Comparison of ENCODE assay signal across 8 cellular contexts in the genomic region with DNA sequence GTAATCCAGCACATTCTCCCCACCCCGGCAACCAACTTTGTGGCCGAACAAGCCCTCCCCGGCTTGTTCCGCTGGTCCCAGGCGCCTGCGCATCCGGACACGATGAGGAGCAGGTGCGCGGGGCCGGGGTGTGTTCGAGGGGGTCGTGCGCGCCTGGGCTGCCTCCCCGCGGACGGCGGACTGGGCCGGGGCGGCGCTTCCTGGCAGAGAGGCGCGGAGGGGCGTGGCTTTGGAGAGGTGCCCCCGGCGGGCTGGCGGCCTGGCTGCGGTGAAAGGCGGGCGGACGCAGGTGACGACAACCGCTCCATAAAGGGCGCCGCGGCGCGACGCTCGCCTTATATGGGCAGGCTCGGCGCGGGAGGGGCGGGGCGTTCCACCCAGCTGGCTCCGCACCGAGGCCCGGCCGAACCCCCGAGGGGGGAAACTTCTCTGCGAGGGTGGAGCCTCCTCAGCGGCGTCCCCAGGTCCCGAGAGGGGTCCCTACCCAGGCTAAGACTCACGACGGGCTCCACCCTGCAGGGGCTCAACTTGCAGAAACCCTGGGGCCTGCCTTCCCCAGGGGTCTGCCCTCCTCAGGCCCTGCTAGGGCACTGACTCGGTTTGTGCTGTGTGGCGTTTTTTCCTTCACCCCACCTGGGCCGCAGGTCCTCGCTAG. TPM values are rescaled to one million over a fixed set of nuclear protein-coding genes. Genes with fewer than 3 reads are reported as not detected.
DNase-seq lines count a peak whose midpoint lies in the region; ATAC-seq and TF ChIP-seq lines count a peak whose summit lies in the region.

No MANE protein-coding gene starts in this region.

- no peaks in the 10 kb centered on the region for H3K9me3 ChIP-seq in adipocyte (ENCODE audit: control insufficient read depth, low read length)
- H3K9me3 ChIP-seq in heart left ventricle = no peaks in the 10 kb centered on the region
- H3K9me3 ChIP-seq in transverse colon = no peaks in the 10 kb centered on the region

- in situ Hi-C loops in transverse colon (cut with MboI; ENCODE audit: low pct_ligation_motif_present in 1 of 4, low pct_unique_long_range_greater_than_20kb in 1 of 4, low sequenced_read_pairs in 3 of 4) = loop anchor here in 1 of 4 donors (10.0 kb wide), 1 partner anchor 70 kb away; a partner anchor contains a TSS

- H3K4me3 Mint-ChIP-seq in GM23338 = peak overlapping the region; percentile 64

- intact Hi-C loops in heart left ventricle (cut with DNase I) (loop anchor here in 7 of 10 donors (1.0 to 10.0 kb wide), 7 partner anchors 38 to 128 kb away; a partner anchor contains a TSS), transverse colon (cut with DNase I; ENCODE audit: low total_unique reads) (loop anchor here (5.0 kb wide), 1 partner anchor 68 kb away; a partner anchor contains a TSS)

- ATAC-seq in GM23338 (peak; percentile 77), heart left ventricle (peak; percentile 83 to 91 (median 87))

- H3K9ac ChIP-seq in adipocyte (ENCODE audit: low read length) = peak overlapping the region; percentile 73

- 1 to 2% (median 2%) methylated on average over 42 to 61 of the region's 61 CpGs for WGBS in heart left ventricle, 4 donors
- WGBS in transverse colon (ENCODE audit: low coverage in 1 of 2), 2 donors = 2% methylated on average over 43 of the region's 61 CpGs; no CpG with 5 or more reads in 1 of the 2 donors

- H3K4me2 ChIP-seq in GM23338 = peak overlapping the region; percentile 90

- H3K9me3 Mint-ChIP-seq in GM23338 = no peaks in the 10 kb centered on the region

- TF ChIP-seq CTCF in GM23338 (conservative IDR thresholded peaks at IDR 0.05; ENCODE audit: low read depth in 2 of 2) (peak in 1 of 2 experiments; percentile 33; a peak in 2 of 4 replicates), NB4 (IDR thresholded peaks at IDR 0.05; ENCODE audit: low read depth, low read length) (no peak), heart left ventricle (IDR thresholded peaks at IDR 0.05) (peak in 2 of 12 donors; percentile 32 to 45), transverse colon (IDR thresholded peaks at IDR 0.05) (peak in 1 of 5 experiments; percentile 38)

- H4K20me1 ChIP-seq in GM23338 (replicated peaks; ENCODE audit: insufficient read depth) = no peaks in the 10 kb centered on the region

- H3K9me2 ChIP-seq in GM23338 (ENCODE audit: insufficient read depth) = no peaks in the 10 kb centered on the region

- H3K4me1 ChIP-seq in GM23338 (ENCODE audit: insufficient read depth) (peaks cover 29% of the 10 kb centered on the region), adipocyte (ENCODE audit: control insufficient read depth, insufficient read depth, low read length) (peaks cover 20% of the 10 kb centered on the region), heart left ventricle (peaks cover 15 to 76% (median 53%) of the 10 kb centered on the region in 12 donors), transverse colon (peaks cover 50 to 77% (median 67%) of the 10 kb centered on the region in 4 donors)

- H3K27me3 Mint-ChIP-seq in GM23338 (ENCODE audit: insufficient read depth, low read depth, poor library complexity) = peaks cover 13% of the 10 kb centered on the region

- H3K79me2 ChIP-seq in GM23338 (replicated peaks; ENCODE audit: insufficient read depth) = no peaks in the 10 kb centered on the region

- H3K4me1 Mint-ChIP-seq in GM23338 = peaks cover 24% of the 10 kb centered on the region

- TF ChIP-seq EP300 in transverse colon (IDR thresholded peaks at IDR 0.05; ENCODE audit: low read depth) = peak; percentile 63

- H3K36me3 Mint-ChIP-seq in GM23338 (ENCODE audit: low read depth) = peaks cover 2% of the 10 kb centered on the region; the same call in 1 of the 3 replicates

- H3K27me3 ChIP-seq in GM23338 (ENCODE audit: insufficient read depth) (no peaks in the 10 kb centered on the region), adipocyte (replicated peaks; ENCODE audit: control insufficient read depth, insufficient read depth, low read length) (no peaks in the 10 kb centered on the region), heart left ventricle (no peaks in the 10 kb centered on the region), transverse colon (no peaks in the 10 kb centered on the region)

- no peak for TF ChIP-seq POLR2A in NB4 (IDR thresholded peaks at IDR 0.05; ENCODE audit: extremely low read depth, insufficient read length)
- TF ChIP-seq POLR2A in heart left ventricle (IDR thresholded peaks at IDR 0.05) = peak; percentile 60 to 84
- peak; percentile 93 for TF ChIP-seq POLR2A in transverse colon (IDR thresholded peaks at IDR 0.05)

- H3K4me3 ChIP-seq in GM23338 (peak overlapping the region; percentile 67), NB4 (ENCODE audit: low read depth, low read length) (peak overlapping the region; percentile 53), adipocyte (ENCODE audit: low read length) (peak overlapping the region; percentile 69), heart left ventricle (peak overlapping the region; percentile 15 to 67 (median 50)), transverse colon (peak overlapping the region; percentile 47 to 55 (median 50))

- peaks cover 20% of the 10 kb centered on the region for H3F3A ChIP-seq in GM23338 (replicated peaks; ENCODE audit: low read depth)

- H3K27ac Mint-ChIP-seq in GM23338 = no peak overlapping the region

- H3K36me3 ChIP-seq in GM23338 (ENCODE audit: insufficient read depth) (no peaks in the 10 kb centered on the region), adipocyte (ENCODE audit: control insufficient read depth, insufficient read depth, low read length, severe bottlenecking) (no peaks in the 10 kb centered on the region), heart left ventricle (no peaks in the 10 kb centered on the region), transverse colon (no peaks in the 10 kb centered on the region)

- H3K27ac ChIP-seq in GM23338 (ENCODE audit: low read depth) (peak overlapping the region; percentile 92), heart left ventricle (peak overlapping the region; percentile 81 to 99 (median 93)), transverse colon (peak overlapping the region; percentile 98)

- no peak overlapping the region for H2AFZ ChIP-seq in GM23338

- DNase-seq in DMS153 treated with DMSO at 0.1 percent for 48 hours (lab: John Stamatoyannopoulos, UW; ENCODE audit: unreplicated experiment) (peak; percentile 90), GM23338 (ENCODE audit: low spot score) (peak; percentile 99), NB4 (ENCODE audit: low read depth) (peak; percentile 96), SW480 (ENCODE audit: low spot score) (peak; percentile 95), adipocyte (ENCODE audit: low read depth) (peak; percentile 84), heart left ventricle (peak; percentile 94 to 97 (median 95)), pons (ENCODE audit: low spot score) (peak; percentile 60), transverse colon (peak; percentile 98)

TF ChIP-seq in GM23338, 12 proteins besides CTCF, POLR2A, EP300 and RAD21:
- TF ChIP-seq, protein P1, sequence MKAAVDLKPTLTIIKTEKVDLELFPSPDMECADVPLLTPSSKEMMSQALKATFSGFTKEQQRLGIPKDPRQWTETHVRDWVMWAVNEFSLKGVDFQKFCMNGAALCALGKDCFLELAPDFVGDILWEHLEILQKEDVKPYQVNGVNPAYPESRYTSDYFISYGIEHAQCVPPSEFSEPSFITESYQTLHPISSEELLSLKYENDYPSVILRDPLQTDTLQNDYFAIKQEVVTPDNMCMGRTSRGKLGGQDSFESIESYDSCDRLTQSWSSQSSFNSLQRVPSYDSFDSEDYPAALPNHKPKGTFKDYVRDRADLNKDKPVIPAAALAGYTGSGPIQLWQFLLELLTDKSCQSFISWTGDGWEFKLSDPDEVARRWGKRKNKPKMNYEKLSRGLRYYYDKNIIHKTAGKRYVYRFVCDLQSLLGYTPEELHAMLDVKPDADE (IDR thresholded peaks at IDR 0.05) = no peak
- TF ChIP-seq EZH2phosphoT487 (IDR thresholded peaks at IDR 0.05; ENCODE audit: unreplicated experiment) (no peak), POLR2AphosphoS5 (IDR thresholded peaks at IDR 0.05; ENCODE audit: low read depth) (peak; percentile 83), STAT1 (IDR thresholded peaks at IDR 0.05; ENCODE audit: unreplicated experiment) (no peak), CREB1 (CRISPR knock-in tag; IDR thresholded peaks at IDR 0.05; ENCODE audit: low read depth) (peak; percentile 79)

RNA-seq across cellular contexts. Expression of a gene that starts 26.4 kb away (rescaled TPM):
- 21.6 and 23.0 TPM in 2 replicates for total RNA-seq in GM23338 (2014; rRNA removed; shearing (Covaris generic))
- polyA plus RNA-seq in GM23338 (2016; fragmentation: Nextera tagmentation; extraction: Ambion mirVana) = 50.3 and 55.6 TPM in 2 replicates
- total RNA-seq in heart left ventricle = 100 to 1,000 TPM in 6 of 9 donors, 10 to 100 TPM in 3; 87.9 to 128 (median 113) TPM
- polyA plus RNA-seq in heart left ventricle = 100 to 1,000 TPM in 1 of 2 donors, 10 to 100 TPM in 1; 99.9 to 160 TPM
- total RNA-seq in transverse colon = 100 to 1,000 TPM in 1 of 4 donors, 10 to 100 TPM in 3; 68.5 to 317 (median 93.3) TPM

RNA-seq across cellular contexts. Expression of a gene that starts 51.8 kb away (rescaled TPM):
- 38.3 and 47.5 TPM in 2 replicates for total RNA-seq in GM23338 (2014; rRNA removed; shearing (Covaris generic))
- polyA plus RNA-seq in GM23338 (2016; fragmentation: Nextera tagmentation; extraction: Ambion mirVana) (11.5 and 12.7 TPM in 2 replicates), heart left ventricle (1 to 10 TPM; 3.5 to 4.7 TPM)
- total RNA-seq in heart left ventricle (10 to 100 TPM in 3 of 9 donors, 1 to 10 TPM in 6; 5.6 to 12.1 (median 8.3) TPM), transverse colon (1 to 10 TPM in 2 of 4 donors, under 1 TPM in 2; 0.37 to 3.0 (median 1.5) TPM)

Comparison
In these comparisons a context has a peak if more than half of its experiments do, and no peak if none do; other contexts are left out.
1. Peak in every context shown above with its lines: DNase-seq, ATAC-seq, H3K4me3 ChIP-seq and H3K27ac ChIP-seq.